In genomic region chr12:41459815-41460214, GRCh38 we compare ENCODE assay signal across 19 cellular contexts.
DNase-seq lines count a peak whose midpoint lies in the region; ATAC-seq lines count a peak whose summit lies in the region.
"Had no signal": no experiment of that assay in that cellular context is flagged by ENCODE, and none has a peak within 500 bp of the region (broad histone marks: within the 10 kb centered on the region; RNA-seq: fewer than 3 reads in every experiment).

No MANE protein-coding gene starts in this region.

- H3K27ac ChIP-seq in caudate nucleus (ENCODE audit: low read depth, low read length): peak overlapping the region; percentile 11
- H3K27ac ChIP-seq: 22Rv1, BLaER1, C4-2B, GM23248 had no signal

- DNase-seq in NCI-H1105 treated with DMSO at 0.1 percent for 48 hours (lab: John Stamatoyannopoulos, UW) (peak; percentile 16), NCI-H1105 (lab: John Stamatoyannopoulos, UW) (no peak), caudate nucleus (lab: John Stamatoyannopoulos, UW) (no peak), pons (ENCODE audit: low spot score) (peak; percentile 66), NAMALWA (ENCODE audit: low spot score) (no peak), activated gamma-delta T cell (lab: John Stamatoyannopoulos, UW) (no peak), NCI-H1092 treated with DMSO at 0.1 percent for 48 hours (lab: John Stamatoyannopoulos, UW) (no peak)
- DNase-seq: Caco-2; CD4-positive, CD25-positive, alpha-beta regulatory T cell; CD8-positive, alpha-beta T cell; DMS153; DND-41; GM23248; H7; HCEC 1CT had no signal

- no peak for ATAC-seq in HG02840 (IDR thresholded peaks at IDR 0.05; ENCODE audit: low FRiP score, unreplicated experiment)
- ATAC-seq: CD8-positive, alpha-beta T cell had no signal

Comparison
In these comparisons a context has a peak if more than half of its experiments do, and no peak if none do; other contexts are left out.
1. DNase-seq: peak in NCI-H1105 treated with DMSO at 0.1 percent for 48 hours (single experiment) and pons (single experiment); none in NCI-H1105 (single experiment), caudate nucleus (0 of 61), NAMALWA (single experiment), activated gamma-delta T cell (single experiment) and NCI-H1092 treated with DMSO at 0.1 percent for 48 hours (single experiment).